23 cellular contexts compared by ENCODE assay signal in genomic region chr5:37005252-37005651, GRCh38.
A peak's percentile ranks its signal among the peaks of the same experiment; 100 is the strongest.
DNase-seq lines count a peak whose midpoint lies in the region; ATAC-seq, FAIRE-seq and TF ChIP-seq lines count a peak whose summit lies in the region.
"Had no signal": no experiment of that assay in that cellular context is flagged by ENCODE, and none has a peak within 500 bp of the region (broad histone marks: within the 10 kb centered on the region; RNA-seq: fewer than 3 reads in every experiment).

No MANE protein-coding gene starts in this region.

- no peaks in the 10 kb centered on the region for H3K27me3 ChIP-seq in BE2C
- H3K27me3 ChIP-seq: gastroesophageal sphincter, MG63, right lobe of liver had no signal

- peaks cover 35% of the 10 kb centered on the region for H3K36me3 Mint-ChIP-seq in WTC11
- peaks cover 8% of the 10 kb centered on the region for H3K36me3 Mint-ChIP-seq in chondrocyte (ENCODE audit: low read depth)

- H3K4me1 Mint-ChIP-seq in WTC11 (no peaks in the 10 kb centered on the region), chondrocyte (ENCODE audit: low read depth) (no peaks in the 10 kb centered on the region)
- H3K4me1 Mint-ChIP-seq: GM23338 had no signal

- H3K27ac Mint-ChIP-seq in WTC11 (0 out of 2 replicates have a peak overlapping the region, but pooled peaks have one; percentile 6), chondrocyte (ENCODE audit: unreplicated experiment) (no peak overlapping the region)
- H3K27ac Mint-ChIP-seq: GM23338; stimulated activated naive CD8-positive, alpha-beta T cell treated with anti-CD3 and anti-CD28 coated beads, Interleukin-15, Interleukin-2, amounts not matched to agents 100 ng/mL and 50 ng/mL, for 24 hours; type B pancreatic cell had no signal

- H3K4me1 ChIP-seq in BE2C = peaks cover 3% of the 10 kb centered on the region; the same call in 1 of the 2 replicates
- H3K4me1 ChIP-seq: gastroesophageal sphincter had no signal

- no peaks in the 10 kb centered on the region for H3K9me3 Mint-ChIP-seq in WTC11
- no peaks in the 10 kb centered on the region for H3K9me3 Mint-ChIP-seq in chondrocyte (ENCODE audit: low read depth)
- H3K9me3 Mint-ChIP-seq: GM23338; stimulated activated naive CD8-positive, alpha-beta T cell treated with anti-CD3 and anti-CD28 coated beads, Interleukin-15, Interleukin-2, amounts not matched to agents 100 ng/mL and 50 ng/mL, for 24 hours; type B pancreatic cell had no signal

- peaks cover 55% of the 10 kb centered on the region for H3K36me3 ChIP-seq in BE2C

- no peak for TF ChIP-seq CTCF in WTC11 (IDR thresholded peaks at IDR 0.05)
- no peak for TF ChIP-seq CTCF in fibroblast of the aortic adventitia (IDR thresholded peaks at IDR 0.05; ENCODE audit: insufficient read depth, low read length)
- no peak for TF ChIP-seq CTCF in BE2C (IDR thresholded peaks at IDR 0.05; ENCODE audit: low read depth, low read length)
- no peak for TF ChIP-seq CTCF in chondrocyte (IDR thresholded peaks at IDR 0.05)

- CTCF ChIA-PET in WTC11 (lab: Charles Lee) = interaction anchor here (0.6 to 2.6 kb wide), 6 partner anchors 8 to 271 kb away, joined by 3 to 14 read pairs (median 4); no protein-coding TSS in a partner anchor

- H3K27me3 Mint-ChIP-seq in WTC11 (ENCODE audit: low read depth) (no peaks in the 10 kb centered on the region), chondrocyte (ENCODE audit: low read depth) (no peaks in the 10 kb centered on the region)
- H3K27me3 Mint-ChIP-seq: stimulated activated naive CD8-positive, alpha-beta T cell treated with anti-CD3 and anti-CD28 coated beads, Interleukin-15, Interleukin-2, amounts not matched to agents 100 ng/mL and 50 ng/mL, for 24 hours; type B pancreatic cell had no signal

- POLR2A ChIA-PET in WTC11 (lab: Charles Lee) = no interaction called here

- DNase-seq in A172 (ENCODE audit: low spot score) (peak; percentile 35), GM18507 (ENCODE audit: extremely low spot score, insufficient read length, low read depth) (no peak), WTC11 (ENCODE audit: low spot score) (no peak), fibroblast of the aortic adventitia (ENCODE audit: low read depth) (peak; percentile 70), C1 segment of cervical spinal cord (lab: John Stamatoyannopoulos, UW) (no peak), BE2C (no peak), chondrocyte (ENCODE audit: low spot score) (no peak)
- DNase-seq: activated CD4-positive, alpha-beta T cell treated with anti-CD3 and anti-CD28 coated beads for 48 hours; activated effector memory CD4-positive, alpha-beta T cell treated with anti-CD3 and anti-CD28 coated beads, Interleukin-2, amount 50 U/mL, for 16 hours; left colon; MG63; mucosa of descending colon; NCI-H187; NK-92 treated with Interleukin-12 subunit alpha and Interleukin-12 subunit beta, amount 100 ng/mL, for 24 hours; occipital lobe; right lobe of liver had no signal

- no peak overlapping the region for H3K4me3 Mint-ChIP-seq in WTC11
- no peak overlapping the region for H3K4me3 Mint-ChIP-seq in chondrocyte (ENCODE audit: unreplicated experiment)
- H3K4me3 Mint-ChIP-seq: GM23338; stimulated activated naive CD8-positive, alpha-beta T cell treated with anti-CD3 and anti-CD28 coated beads, Interleukin-15, Interleukin-2, amounts not matched to agents 100 ng/mL and 50 ng/mL, for 24 hours; type B pancreatic cell had no signal

- FAIRE-seq in GM18507 (lab: Jason Lieb, UNC) = peak; percentile 24
- FAIRE-seq: GM12892 had no signal

- H3K9me3 ChIP-seq in BE2C = no peaks in the 10 kb centered on the region
- H3K9me3 ChIP-seq: gastroesophageal sphincter, MG63, mucosa of descending colon, right lobe of liver had no signal

- ATAC-seq in WTC11 = no peak
- no peak for ATAC-seq in GM18868 (IDR thresholded peaks at IDR 0.05; ENCODE audit: unreplicated experiment)
- ATAC-seq: gastroesophageal sphincter, GM23338, HepG2, left colon, mucosa of descending colon had no signal

- H3K4me3 ChIP-seq in fibroblast of the aortic adventitia (ENCODE audit: low read depth, low read length) = no peak overlapping the region
- no peak overlapping the region for H3K4me3 ChIP-seq in BE2C (ENCODE audit: low read depth, low read length)
- H3K4me3 ChIP-seq: gastroesophageal sphincter, GM23338, MG63, mucosa of descending colon, right lobe of liver had no signal

TF ChIP-seq in WTC11, 78 proteins besides CTCF, POLR2A, EP300 and RAD21:
- TF ChIP-seq RORB (CRISPR knock-in tag; IDR thresholded peaks at IDR 0.05) = no peak

Comparison
In these comparisons a context has a peak if more than half of its experiments do, and no peak if none do; other contexts are left out.
1. DNase-seq: peak in A172 (single experiment) and fibroblast of the aortic adventitia (single experiment); none in GM18507 (single experiment), WTC11 (single experiment), C1 segment of cervical spinal cord (0 of 14), BE2C (single experiment) and chondrocyte (single experiment).